13 cellular contexts compared by ENCODE assay signal in the genomic region with DNA sequence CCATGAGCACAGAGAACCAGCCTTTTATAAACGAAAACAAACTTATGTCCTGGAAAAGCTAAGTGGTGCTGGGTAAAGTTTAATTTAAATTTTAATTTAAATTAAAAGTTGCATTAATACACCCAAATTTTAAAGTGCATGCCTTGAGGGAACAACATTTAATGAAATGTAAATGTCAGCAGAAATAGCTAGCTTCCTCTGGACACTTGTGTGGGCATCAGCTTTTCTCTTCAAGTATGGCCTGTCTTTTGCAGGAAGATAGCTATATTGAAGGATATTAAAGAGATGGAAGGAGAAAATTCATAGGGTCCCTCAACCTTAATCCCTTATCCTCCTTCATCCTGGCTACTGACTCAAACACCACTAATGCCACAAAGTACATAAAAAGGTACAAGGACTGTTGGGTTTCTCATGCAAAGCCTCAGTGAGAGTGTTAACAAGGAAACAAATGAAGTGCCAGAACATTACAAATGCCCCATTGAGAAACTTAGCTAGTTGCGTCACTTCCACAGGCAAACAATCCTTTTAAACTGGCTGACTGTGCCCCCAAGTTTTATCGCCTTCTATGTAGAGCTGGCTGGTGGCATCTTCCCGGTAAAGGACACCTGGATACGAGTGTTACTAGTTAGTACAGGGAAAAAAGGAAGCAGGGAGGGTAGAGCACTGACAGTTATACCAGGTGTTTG. TPM values are rescaled to one million over a fixed set of nuclear protein-coding genes. Genes with fewer than 3 reads are reported as not detected.
DNase-seq lines count a peak whose midpoint lies in the region; ATAC-seq, FAIRE-seq and TF ChIP-seq lines count a peak whose summit lies in the region.
"Had no signal": no experiment of that assay in that cellular context is flagged by ENCODE, and none has a peak within 500 bp of the region (broad histone marks: within the 10 kb centered on the region; RNA-seq: fewer than 3 reads in every experiment).

No MANE protein-coding gene starts in this region.

- in situ Hi-C loops in GM12878 (cut with MboI), result no loop called here

- H3K4me1 Mint-ChIP-seq in stimulated activated effector memory CD8-positive, alpha-beta T cell treated with anti-CD3 and anti-CD28 coated beads, Interleukin-12 subunit alpha, Interleukin-12 subunit beta, amount 100 ng/mL, for 72 hours, result peaks cover 60% of the 10 kb centered on the region

- peaks cover 33% of the 10 kb centered on the region for H3K36me3 ChIP-seq in HUES64 (ENCODE audit: insufficient read depth, low read length)
- peaks cover 0 to 18% of the 10 kb centered on the region in 2 experiments; a peak in 3 of 4 replicates for H3K36me3 ChIP-seq in GM12878 (ENCODE audit: control insufficient read depth in 2 of 2, insufficient read depth in 2 of 2, low read length in 1 of 2)
- H3K36me3 ChIP-seq in aorta (ENCODE audit: control insufficient read depth in 1 of 2, insufficient read depth in 2 of 2, low read length in 1 of 2), result no peaks in the 10 kb centered on the region

- H3K9me3 ChIP-seq in HUES64 (ENCODE audit: insufficient read depth, low read depth, low read length) (no peaks in the 10 kb centered on the region), GM12878 (replicated peaks; ENCODE audit: control insufficient read depth, insufficient read depth, low read length) (no peaks in the 10 kb centered on the region), aorta (ENCODE audit: control insufficient read depth, low read length) (no peaks in the 10 kb centered on the region)
- H3K9me3 ChIP-seq: heart right ventricle, SJSA1 had no signal

- peaks cover 48% of the 10 kb centered on the region for H3K4me1 ChIP-seq in HUES64 (ENCODE audit: insufficient read depth, low read length)
- peaks cover 11% of the 10 kb centered on the region; the same call in 1 of the 2 replicates for H3K4me1 ChIP-seq in GM12878 (ENCODE audit: control insufficient read depth, insufficient read depth, low read length)
- peaks cover 3 to 6% of the 10 kb centered on the region in 2 donors for H3K4me1 ChIP-seq in aorta (ENCODE audit: control insufficient read depth in 1 of 2, insufficient read depth in 2 of 2, low read length in 2 of 2)
- H3K4me1 ChIP-seq: SJSA1 had no signal

- POLR2A ChIA-PET in GM12878 (lab: Charles Lee) (interaction anchor here (0.5 to 6.1 kb wide), 3 partner anchors 9 to 1795 kb away, joined by 3 to 17 read pairs (median 4); no protein-coding TSS in a partner anchor), RWPE1 (lab: Yijun Ruan, JAX; ENCODE audit: low non-redundant PET) (interaction anchor here (0.5 kb wide), 1 partner anchor 36 kb away, joined by 3 read pairs; no protein-coding TSS in a partner anchor)

- H3K27me3 ChIP-seq in HUES64 (ENCODE audit: insufficient read depth, low read length) (no peaks in the 10 kb centered on the region), GM12878 (replicated peaks in 1 of 2; ENCODE audit: control insufficient read depth in 2 of 2, insufficient read depth in 2 of 2, low read length in 1 of 2) (no peaks in the 10 kb centered on the region), layer of hippocampus (ENCODE audit: control insufficient read depth, insufficient read depth, low read length) (no peaks in the 10 kb centered on the region), aorta (ENCODE audit: control insufficient read depth in 1 of 2, insufficient read depth in 2 of 2, low read length in 1 of 2) (no peaks in the 10 kb centered on the region)
- H3K27me3 ChIP-seq: heart right ventricle, SJSA1 had no signal

- no peak for TF ChIP-seq POLR2A in GM12878 (IDR thresholded peaks at IDR 0.05; ENCODE audit: low read depth, low read length)

- peak overlapping the region; percentile 29 for H3K27ac Mint-ChIP-seq in stimulated activated effector memory CD8-positive, alpha-beta T cell treated with anti-CD3 and anti-CD28 coated beads, Interleukin-12 subunit alpha, Interleukin-12 subunit beta, amount 100 ng/mL, for 72 hours

- no peak for FAIRE-seq in GM12878 (lab: Jason Lieb, UNC)

- H3K79me2 ChIP-seq in GM12878 (ENCODE audit: control insufficient read depth, insufficient read depth, low read length), result peaks cover 70% of the 10 kb centered on the region

- SMC1A ChIA-PET in GM12878 (lab: Charles Lee; ENCODE audit: uncharacterized antibody, unreplicated experiment), result interaction anchor here (0.7 to 5.1 kb wide), 7 partner anchors 9 to 174 kb away, joined by 3 to 34 read pairs (median 5); no protein-coding TSS in a partner anchor

- H3K27ac ChIP-seq in HUES64 (ENCODE audit: low read depth, low read length), result no peak overlapping the region; the same call in 1 of the 2 replicates
- H3K27ac ChIP-seq in GM12878 (ENCODE audit: control insufficient read depth, insufficient read depth), result no peak overlapping the region
- peak overlapping the region; percentile 66 for H3K27ac ChIP-seq in layer of hippocampus (ENCODE audit: low read depth, low read length)
- H3K27ac ChIP-seq in RWPE1, result no peak overlapping the region
- no peak overlapping the region for H3K27ac ChIP-seq in aorta (ENCODE audit: low read depth in 1 of 2, low read length in 2 of 2)
- H3K27ac ChIP-seq: SJSA1 had no signal

- H2AFZ ChIP-seq in GM12878 (ENCODE audit: control insufficient read depth, low read depth, low read length), result no peak overlapping the region

- TF ChIP-seq CTCF in GM12878 (IDR thresholded peaks at IDR 0.05 in 2 of 3, conservative IDR thresholded peaks at IDR 0.05 in 1 of 3; ENCODE audit: control insufficient read depth in 2 of 3, extremely low read depth in 1 of 3, insufficient read depth in 1 of 3, low read depth in 3 of 3, low read length in 3 of 3) (no peak), RWPE1 (conservative IDR thresholded peaks at IDR 0.05; ENCODE audit: low read depth) (no peak)

- 82% methylated on average over 5 of the region's 5 CpGs for WGBS in HUES64
- WGBS in GM12878 (ENCODE audit: insufficient coverage, insufficient replicate concordance, low lambda C conversion rate, missing lambda C conversion rate), result 82% methylated on average over 5 of the region's 5 CpGs
- WGBS in aorta, 2 donors, result 63 to 70% methylated on average over 5 of the region's 5 CpGs

- ATAC-seq in GM12878 (no peak), aorta (ENCODE audit: low FRiP score) (no peak)
- no peak for ATAC-seq in stimulated activated effector memory CD8-positive, alpha-beta T cell treated with anti-CD3 and anti-CD28 coated beads, Interleukin-12 subunit alpha, Interleukin-12 subunit beta, amount 100 ng/mL, for 72 hours
- ATAC-seq: HCT116 had no signal

- RAD21 ChIA-PET in GM12878 (lab: Charles Lee; ENCODE audit: unreplicated experiment), result interaction anchor here (0.8 to 1.9 kb wide), 4 partner anchors 13 to 210 kb away, joined by 3 to 6 read pairs (median 4); a partner anchor contains a TSS

- BruUV-seq in GM12878 (replicated peaks; lab: Mats Ljungman, UMichigan), result no TSS peak

- H3K36me3 Mint-ChIP-seq in stimulated activated effector memory CD8-positive, alpha-beta T cell treated with anti-CD3 and anti-CD28 coated beads, Interleukin-12 subunit alpha, Interleukin-12 subunit beta, amount 100 ng/mL, for 72 hours, result peaks cover 46% of the 10 kb centered on the region

- peak overlapping the region; percentile 59 for H3K4me2 ChIP-seq in GM12878 (ENCODE audit: control insufficient read depth, insufficient read depth)

- H4K20me1 ChIP-seq in GM12878 (ENCODE audit: control insufficient read depth, insufficient read depth), result peaks cover 4% of the 10 kb centered on the region

- intact Hi-C loops in GM12878 (cut with micrococcal nuclease; ENCODE audit: unreplicated experiment) (no loop called here), aorta (cut with DNase I) (no loop called here)

- H3K9me3 Mint-ChIP-seq in stimulated activated effector memory CD8-positive, alpha-beta T cell treated with anti-CD3 and anti-CD28 coated beads, Interleukin-12 subunit alpha, Interleukin-12 subunit beta, amount 100 ng/mL, for 72 hours, result no peaks in the 10 kb centered on the region
- H3K9me3 Mint-ChIP-seq: activated T-helper 1 cell treated with anti-CD3 and anti-CD28 coated beads, Interleukin-12 subunit alpha, Interleukin-12 subunit beta, Interleukin-2, Interleukin-4 antibody, amounts not matched to agents 30 ng/mL and 10 ng/mL and 1 ng/mL, durations not matched to agents 14 hours and 24 hours and 36 hours; IgD-negative memory B cell had no signal

- DNase-seq in GM12878 (ENCODE audit: low read depth, low spot score), result no peak
- no peak for DNase-seq in stimulated activated effector memory CD8-positive, alpha-beta T cell treated with anti-CD3 and anti-CD28 coated beads, Interleukin-12 subunit alpha, Interleukin-12 subunit beta, amount 100 ng/mL, for 72 hours (ENCODE audit: low spot score in 2 of 2)
- DNase-seq in RWPE1 (ENCODE audit: low spot score), result no peak
- DNase-seq in aorta, result no peak
- DNase-seq in NCI-H2227 (lab: John Stamatoyannopoulos, UW; ENCODE audit: unreplicated experiment), result no peak
- no peak for DNase-seq in ureter (ENCODE audit: low spot score)
- DNase-seq: heart right ventricle had no signal

- CTCF ChIA-PET in GM12878 (lab: Yijun Ruan, JAX) (interaction anchor here (0.5 to 4.5 kb wide), 12 partner anchors 9 to 180 kb away, joined by 3 to 19 read pairs (median 6); no protein-coding TSS in a partner anchor), RWPE1 (lab: Yijun Ruan, JAX) (interaction anchor here (0.5 to 1.7 kb wide), 4 partner anchors 20 to 210 kb away, joined by 3 to 6 read pairs (median 4); no protein-coding TSS in a partner anchor)

- H3K4me3 ChIP-seq in HUES64 (ENCODE audit: low read length) (no peak overlapping the region), GM12878 (no peak overlapping the region), aorta (ENCODE audit: low read length in 2 of 2) (no peak overlapping the region)
- H3K4me3 ChIP-seq: heart right ventricle, SJSA1 had no signal

- TF ChIP-seq RAD21 in GM12878 (IDR thresholded peaks at IDR 0.05; ENCODE audit: insufficient read depth, low read depth, low read length), result no peak

- no peak for TF ChIP-seq EP300 in GM12878 (IDR thresholded peaks at IDR 0.05; ENCODE audit: borderline replicate concordance in 1 of 2, control insufficient read depth in 1 of 2, low read depth in 2 of 2, low read length in 2 of 2)

- no peak overlapping the region for H3K4me3 Mint-ChIP-seq in stimulated activated effector memory CD8-positive, alpha-beta T cell treated with anti-CD3 and anti-CD28 coated beads, Interleukin-12 subunit alpha, Interleukin-12 subunit beta, amount 100 ng/mL, for 72 hours
- H3K4me3 Mint-ChIP-seq: activated T-helper 1 cell treated with anti-CD3 and anti-CD28 coated beads, Interleukin-12 subunit alpha, Interleukin-12 subunit beta, Interleukin-2, Interleukin-4 antibody, amounts not matched to agents 30 ng/mL and 10 ng/mL and 1 ng/mL, durations not matched to agents 14 hours and 24 hours and 36 hours; IgD-negative memory B cell had no signal

- H3K9ac ChIP-seq in HUES64 (ENCODE audit: low read depth, low read length), result peak overlapping the region; percentile 16; the same call in 1 of the 2 replicates
- H3K9ac ChIP-seq in GM12878 (ENCODE audit: control insufficient read depth, insufficient read depth, low read length), result no peak overlapping the region

RNA-seq across cellular contexts. Expression of a gene that starts 14.1 kb away (rescaled TPM):
- polyA plus RNA-seq in HUES64 (2013, experiment 1 of 2), result 27.3 TPM
- polyA plus RNA-seq in HUES64 (2013, experiment 2 of 2), result 33.0 TPM
- 61.5 and 63.1 TPM in 2 replicates for total RNA-seq in GM12878 (2013; cell fraction: nucleolus; rRNA removed)
- total RNA-seq in GM12878 (2014; rRNA removed) (28.6 and 30.1 TPM in 2 replicates), GM12878 (2014; rRNA removed; fragmentation: Illumina TruSeq; extraction: Trizol) (15.9 and 18.1 TPM in 2 replicates), GM12878 (2021) (43.9 and 44.2 TPM in 2 replicates), aorta (10 to 100 TPM; 30.5 to 47.0 TPM), ureter (69.4 TPM)
- polyA plus RNA-seq in GM12878 (2011; ENCODE audit: low read depth), result 9.3 TPM
- polyA plus RNA-seq in GM12878 (2011; rRNA removed) (8.6 and 22.6 TPM in 2 replicates), GM12878 (2014; fragmentation: Illumina TruSeq; extraction: Trizol) (24.7 and 27.8 TPM in 2 replicates), GM12878 (2014; fragmentation: Nextera tagmentation; extraction: Ambion mirVana) (1 to 10 TPM; 1.3 to 2.3 TPM), GM12878 (2014; rRNA removed) (33.5 and 39.8 TPM in 2 replicates), GM12878 (2016; fragmentation: Nextera tagmentation; extraction: Ambion mirVana) (10 to 100 TPM; 10.6 to 15.3 TPM), aorta (10 to 100 TPM; 10.1 to 29.4 TPM)
- 22.1 and 28.1 TPM in 2 replicates for polyA plus RNA-seq in GM12878 (2011; cell fraction: cytosol; rRNA removed)
- 65.0 and 92.9 TPM in 2 replicates for polyA plus RNA-seq in GM12878 (2011; cell fraction: nucleus; rRNA removed)
- polyA plus RNA-seq in GM12878 (2012), result 24.0 and 34.6 TPM in 2 replicates
- 23.6 and 28.7 TPM in 2 replicates for polyA minus RNA-seq in GM12878 (2011; rRNA and poly(A)+ RNA removed)
- 14.8 and 15.6 TPM in 2 replicates for polyA minus RNA-seq in GM12878 (2011; cell fraction: cytosol; rRNA and poly(A)+ RNA removed)
- 20.8 and 40.7 TPM in 2 replicates for polyA minus RNA-seq in GM12878 (2011; cell fraction: nucleus; rRNA and poly(A)+ RNA removed)

RNA-seq across cellular contexts. Expression of a gene that starts 34.3 kb away (rescaled TPM):
- 20.1 TPM for polyA plus RNA-seq in HUES64 (2013, experiment 1 of 2)
- 18.7 TPM for polyA plus RNA-seq in HUES64 (2013, experiment 2 of 2)
- 66.0 and 68.2 TPM in 2 replicates for total RNA-seq in GM12878 (2013; cell fraction: nucleolus; rRNA removed)
- total RNA-seq in GM12878 (2014; rRNA removed), result 35.3 and 37.1 TPM in 2 replicates
- 23.7 and 24.2 TPM in 2 replicates for total RNA-seq in GM12878 (2014; rRNA removed; fragmentation: Illumina TruSeq; extraction: Trizol)
- 27.6 and 31.3 TPM in 2 replicates for total RNA-seq in GM12878 (2021)
- polyA plus RNA-seq in GM12878 (2011; ENCODE audit: low read depth), result 3.0 TPM
- 50.6 and 55.2 TPM in 2 replicates for polyA plus RNA-seq in GM12878 (2011; rRNA removed)
- 70.4 and 81.7 TPM in 2 replicates for polyA plus RNA-seq in GM12878 (2011; cell fraction: cytosol; rRNA removed)
- 47.5 and 49.0 TPM in 2 replicates for polyA plus RNA-seq in GM12878 (2011; cell fraction: nucleus; rRNA removed)
- polyA plus RNA-seq in GM12878 (2012), result 7.6 and 12.3 TPM in 2 replicates
- polyA plus RNA-seq in GM12878 (2014; fragmentation: Illumina TruSeq; extraction: Trizol), result 17.7 and 19.6 TPM in 2 replicates
- under 1 TPM in 1 of 2 experiments, not detected in 1; 0.18 TPM for polyA plus RNA-seq in GM12878 (2014; fragmentation: Nextera tagmentation; extraction: Ambion mirVana)
- 37.7 and 38.8 TPM in 2 replicates for polyA plus RNA-seq in GM12878 (2014; rRNA removed)
- 10 to 100 TPM; 28.7 to 35.5 TPM for polyA plus RNA-seq in GM12878 (2016; fragmentation: Nextera tagmentation; extraction: Ambion mirVana)
- polyA minus RNA-seq in GM12878 (2011; rRNA and poly(A)+ RNA removed), result 39.0 and 44.2 TPM in 2 replicates
- 14.3 and 16.6 TPM in 2 replicates for polyA minus RNA-seq in GM12878 (2011; cell fraction: cytosol; rRNA and poly(A)+ RNA removed)
- 16.2 and 21.1 TPM in 2 replicates for polyA minus RNA-seq in GM12878 (2011; cell fraction: nucleus; rRNA and poly(A)+ RNA removed)
- total RNA-seq in aorta, result 1 to 10 TPM; 4.3 to 6.1 TPM
- 1 to 10 TPM in 1 of 2 donors, under 1 TPM in 1; 0.75 to 2.7 TPM for polyA plus RNA-seq in aorta
- 27.3 TPM for total RNA-seq in ureter

RNA-seq across cellular contexts. Expression of a gene that starts 39.7 kb away (rescaled TPM):
- polyA plus RNA-seq in HUES64 (2013, experiment 1 of 2), result 88.0 TPM
- 93.1 TPM for polyA plus RNA-seq in HUES64 (2013, experiment 2 of 2)
- total RNA-seq in GM12878 (2013; cell fraction: nucleolus; rRNA removed), result 29.2 and 39.1 TPM in 2 replicates
- total RNA-seq in GM12878 (2014; rRNA removed), result 79.0 and 79.6 TPM in 2 replicates
- total RNA-seq in GM12878 (2014; rRNA removed; fragmentation: Illumina TruSeq; extraction: Trizol), result 72.0 and 72.5 TPM in 2 replicates
- total RNA-seq in GM12878 (2021), result 291 and 302 TPM in 2 replicates
- polyA plus RNA-seq in GM12878 (2011; ENCODE audit: low read depth), result 30.4 TPM
- polyA plus RNA-seq in GM12878 (2011; rRNA removed), result 90.1 and 150 TPM in 2 replicates
- polyA plus RNA-seq in GM12878 (2011; cell fraction: cytosol; rRNA removed), result 162 and 176 TPM in 2 replicates
- polyA plus RNA-seq in GM12878 (2011; cell fraction: nucleus; rRNA removed), result 153 and 169 TPM in 2 replicates
- 59.9 and 65.4 TPM in 2 replicates for polyA plus RNA-seq in GM12878 (2012)
- polyA plus RNA-seq in GM12878 (2014; fragmentation: Illumina TruSeq; extraction: Trizol), result 75.3 and 147 TPM in 2 replicates
- 100 to 1,000 TPM in 1 of 2 experiments, 10 to 100 TPM in 1; 56.8 to 121 TPM for polyA plus RNA-seq in GM12878 (2014; fragmentation: Nextera tagmentation; extraction: Ambion mirVana)
- polyA plus RNA-seq in GM12878 (2014; rRNA removed), result 150 and 154 TPM in 2 replicates
- polyA plus RNA-seq in GM12878 (2016; fragmentation: Nextera tagmentation; extraction: Ambion mirVana), result 100 to 1,000 TPM; 237 to 251 TPM
- polyA minus RNA-seq in GM12878 (2011; rRNA and poly(A)+ RNA removed), result 172 and 176 TPM in 2 replicates
- polyA minus RNA-seq in GM12878 (2011; cell fraction: cytosol; rRNA and poly(A)+ RNA removed), result 71.6 and 96.9 TPM in 2 replicates
- 19.0 and 28.4 TPM in 2 replicates for polyA minus RNA-seq in GM12878 (2011; cell fraction: nucleus; rRNA and poly(A)+ RNA removed)
- total RNA-seq in aorta, result 100 to 1,000 TPM in 1 of 2 donors, 10 to 100 TPM in 1; 99.1 to 108 TPM
- polyA plus RNA-seq in aorta, result 10 to 100 TPM; 51.8 to 58.3 TPM
- 255 TPM for total RNA-seq in ureter
